Comparison of ENCODE assay signal across 8 cellular contexts in genomic region chr6:167828325-167828956, GRCh38. TPM values are rescaled to one million over a fixed set of nuclear protein-coding genes. Genes with fewer than 3 reads are reported as not detected.
DNase-seq lines count a peak whose midpoint lies in the region; ATAC-seq, FAIRE-seq and TF ChIP-seq lines count a peak whose summit lies in the region.

No MANE protein-coding gene starts in this region.

- POLR2A ChIA-PET in GM12878 (lab: Charles Lee) = interaction anchor here (0.6 to 1.6 kb wide), 7 partner anchors 9 to 717 kb away, joined by 3 to 4 read pairs (median 3); no protein-coding TSS in a partner anchor

- no TSS peak for BruUV-seq in GM12878 (replicated peaks; lab: Mats Ljungman, UMichigan)

- peak overlapping the region; percentile 95 for H3K4me3 Mint-ChIP-seq in HFFc6
- H3K4me3 Mint-ChIP-seq in memory B cell = peak overlapping the region; percentile 91

- H3K79me2 ChIP-seq in ACC112 (ENCODE audit: control insufficient read depth, insufficient read depth, low read length, unreplicated experiment) (peaks cover 59% of the 10 kb centered on the region), GM12878 (ENCODE audit: control insufficient read depth, insufficient read depth, low read length) (peaks cover 55% of the 10 kb centered on the region)

- 75% methylated on average over 4 of the region's 4 CpGs for WGBS in GM12878 (ENCODE audit: insufficient coverage, insufficient replicate concordance, low lambda C conversion rate, missing lambda C conversion rate)

- no peak for DNase-seq in HFFc6
- no peak for DNase-seq in GM12878 (ENCODE audit: low read depth, low spot score)
- no peak for DNase-seq in memory B cell (ENCODE audit: low spot score in 2 of 2)
- DNase-seq in 8988T = no peak
- no peak for DNase-seq in NK-92 (lab: John Stamatoyannopoulos, UW; ENCODE audit: unreplicated experiment)

- H2AFZ ChIP-seq in ACC112 (ENCODE audit: low read length, unreplicated experiment) = no peak overlapping the region
- H2AFZ ChIP-seq in GM12878 (ENCODE audit: control insufficient read depth, low read depth, low read length) = no peak overlapping the region

- peak; percentile 32 for ATAC-seq in GM12878
- no peak for ATAC-seq in memory B cell (ENCODE audit: low read depth)
- no peak for ATAC-seq in GM21447 (IDR thresholded peaks at IDR 0.05; ENCODE audit: unreplicated experiment)
- ATAC-seq in esophagus mucosa = no peak

- H3K27me3 ChIP-seq in ACC112 (ENCODE audit: insufficient read depth, low read length) = peaks cover 14% of the 10 kb centered on the region; the same call in 1 of the 2 replicates
- peaks cover 0 to 3% of the 10 kb centered on the region in 2 experiments; a peak in 3 of 4 replicates for H3K27me3 ChIP-seq in GM12878 (replicated peaks in 1 of 2; ENCODE audit: control insufficient read depth in 2 of 2, insufficient read depth in 2 of 2, low read length in 1 of 2)

- peak overlapping the region; percentile 76 for H3K27ac Mint-ChIP-seq in HFFc6
- H3K27ac Mint-ChIP-seq in memory B cell = peak overlapping the region; percentile 82

- no peak for TF ChIP-seq EP300 in GM12878 (IDR thresholded peaks at IDR 0.05; ENCODE audit: borderline replicate concordance in 1 of 2, control insufficient read depth in 1 of 2, low read depth in 2 of 2, low read length in 2 of 2)

- FAIRE-seq in GM12878 (lab: Jason Lieb, UNC) = no peak

- peak overlapping the region; percentile 3; the same call in 1 of the 2 replicates for H3K4me2 ChIP-seq in GM12878 (ENCODE audit: control insufficient read depth, insufficient read depth)

- peaks cover 28% of the 10 kb centered on the region for H3K4me1 ChIP-seq in ACC112 (ENCODE audit: control insufficient read depth, insufficient read depth, low read length, unreplicated experiment)
- H3K4me1 ChIP-seq in GM12878 (ENCODE audit: control insufficient read depth, insufficient read depth, low read length) = peaks cover 28% of the 10 kb centered on the region

- RAD21 ChIA-PET in GM12878 (lab: Charles Lee; ENCODE audit: unreplicated experiment) = interaction anchor here (1.0 to 2.4 kb wide), 6 partner anchors 12 to 71 kb away, joined by 4 to 10 read pairs (median 7); no protein-coding TSS in a partner anchor

- CTCF ChIA-PET in GM12878 (lab: Yijun Ruan, JAX) = interaction anchor here (0.6 to 2.0 kb wide), 10 partner anchors 9 to 123 kb away, joined by 3 to 9 read pairs (median 4); no protein-coding TSS in a partner anchor

- H3K36me3 Mint-ChIP-seq in HFFc6 (ENCODE audit: low read depth) (no peaks in the 10 kb centered on the region), memory B cell (no peaks in the 10 kb centered on the region)

- H3K36me3 ChIP-seq in ACC112 (ENCODE audit: insufficient read depth, low read length) (no peaks in the 10 kb centered on the region), GM12878 (ENCODE audit: control insufficient read depth in 2 of 2, insufficient read depth in 2 of 2, low read length in 1 of 2) (no peaks in the 10 kb centered on the region)

- no peaks in the 10 kb centered on the region; the same call in 1 of the 2 replicates for H3K27me3 Mint-ChIP-seq in HFFc6 (ENCODE audit: insufficient read depth)
- no peaks in the 10 kb centered on the region for H3K27me3 Mint-ChIP-seq in memory B cell

- H4K20me1 ChIP-seq in GM12878 (ENCODE audit: control insufficient read depth, insufficient read depth) = no peaks in the 10 kb centered on the region

- TF ChIP-seq CTCF in HFFc6 (IDR thresholded peaks at IDR 0.05) (no peak), GM12878 (IDR thresholded peaks at IDR 0.05 in 2 of 3, conservative IDR thresholded peaks at IDR 0.05 in 1 of 3; ENCODE audit: control insufficient read depth in 2 of 3, extremely low read depth in 1 of 3, insufficient read depth in 1 of 3, low read depth in 3 of 3, low read length in 3 of 3) (no peak)

- in situ Hi-C loops in GM12878 (cut with MboI) = no loop called here

- SMC1A ChIA-PET in GM12878 (lab: Charles Lee; ENCODE audit: uncharacterized antibody, unreplicated experiment) = interaction anchor here (0.8 to 9.0 kb wide), 12 partner anchors 10 to 70 kb away, joined by 3 to 58 read pairs (median 5); no protein-coding TSS in a partner anchor

- H3K27ac ChIP-seq in ACC112 (ENCODE audit: low read depth, low read length) = 0 out of 2 replicates have a peak overlapping the region, but pooled peaks have one; percentile 51
- H3K27ac ChIP-seq in GM12878 (ENCODE audit: control insufficient read depth, insufficient read depth) = no peak overlapping the region

- TF ChIP-seq POLR2A in GM12878 (IDR thresholded peaks at IDR 0.05; ENCODE audit: low read depth, low read length) = no peak

- H3K4me3 ChIP-seq in ACC112 (ENCODE audit: low read depth, low read length) (peak overlapping the region; percentile 94), GM12878 (peak overlapping the region; percentile 83)

- no peak overlapping the region; the same call in 1 of the 2 replicates for H3K9ac ChIP-seq in GM12878 (ENCODE audit: control insufficient read depth, insufficient read depth, low read length)

- intact Hi-C loops in GM12878 (cut with micrococcal nuclease; ENCODE audit: unreplicated experiment) = no loop called here

- no peaks in the 10 kb centered on the region for H3K9me3 Mint-ChIP-seq in HFFc6
- no peaks in the 10 kb centered on the region for H3K9me3 Mint-ChIP-seq in memory B cell

- H3K9me3 ChIP-seq in GM12878 (replicated peaks; ENCODE audit: control insufficient read depth, insufficient read depth, low read length) = no peaks in the 10 kb centered on the region

- no peak for TF ChIP-seq RAD21 in GM12878 (IDR thresholded peaks at IDR 0.05; ENCODE audit: insufficient read depth, low read depth, low read length)

- peaks cover 62% of the 10 kb centered on the region for H3K4me1 Mint-ChIP-seq in HFFc6 (ENCODE audit: low read depth)
- H3K4me1 Mint-ChIP-seq in memory B cell = peaks cover 28% of the 10 kb centered on the region

TF ChIP-seq in GM12878, 131 proteins besides CTCF, POLR2A, EP300 and RAD21:
- TF ChIP-seq DPF2 (IDR thresholded peaks at IDR 0.05) (no peak), BMI1 (IDR thresholded peaks at IDR 0.05; ENCODE audit: borderline replicate concordance) (no peak)
- TF ChIP-seq, protein P1, sequence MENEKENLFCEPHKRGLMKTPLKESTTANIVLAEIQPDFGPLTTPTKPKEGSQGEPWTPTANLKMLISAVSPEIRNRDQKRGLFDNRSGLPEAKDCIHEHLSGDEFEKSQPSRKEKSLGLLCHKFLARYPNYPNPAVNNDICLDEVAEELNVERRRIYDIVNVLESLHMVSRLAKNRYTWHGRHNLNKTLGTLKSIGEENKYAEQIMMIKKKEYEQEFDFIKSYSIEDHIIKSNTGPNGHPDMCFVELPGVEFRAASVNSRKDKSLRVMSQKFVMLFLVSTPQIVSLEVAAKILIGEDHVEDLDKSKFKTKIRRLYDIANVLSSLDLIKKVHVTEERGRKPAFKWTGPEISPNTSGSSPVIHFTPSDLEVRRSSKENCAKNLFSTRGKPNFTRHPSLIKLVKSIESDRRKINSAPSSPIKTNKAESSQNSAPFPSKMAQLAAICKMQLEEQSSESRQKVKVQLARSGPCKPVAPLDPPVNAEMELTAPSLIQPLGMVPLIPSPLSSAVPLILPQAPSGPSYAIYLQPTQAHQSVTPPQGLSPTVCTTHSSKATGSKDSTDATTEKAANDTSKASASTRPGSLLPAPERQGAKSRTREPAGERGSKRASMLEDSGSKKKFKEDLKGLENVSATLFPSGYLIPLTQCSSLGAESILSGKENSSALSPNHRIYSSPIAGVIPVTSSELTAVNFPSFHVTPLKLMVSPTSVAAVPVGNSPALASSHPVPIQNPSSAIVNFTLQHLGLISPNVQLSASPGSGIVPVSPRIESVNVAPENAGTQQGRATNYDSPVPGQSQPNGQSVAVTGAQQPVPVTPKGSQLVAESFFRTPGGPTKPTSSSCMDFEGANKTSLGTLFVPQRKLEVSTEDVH (IDR thresholded peaks at IDR 0.05; ENCODE audit: low read depth, partially characterized antibody) = no peak
- TF ChIP-seq, protein P2, sequence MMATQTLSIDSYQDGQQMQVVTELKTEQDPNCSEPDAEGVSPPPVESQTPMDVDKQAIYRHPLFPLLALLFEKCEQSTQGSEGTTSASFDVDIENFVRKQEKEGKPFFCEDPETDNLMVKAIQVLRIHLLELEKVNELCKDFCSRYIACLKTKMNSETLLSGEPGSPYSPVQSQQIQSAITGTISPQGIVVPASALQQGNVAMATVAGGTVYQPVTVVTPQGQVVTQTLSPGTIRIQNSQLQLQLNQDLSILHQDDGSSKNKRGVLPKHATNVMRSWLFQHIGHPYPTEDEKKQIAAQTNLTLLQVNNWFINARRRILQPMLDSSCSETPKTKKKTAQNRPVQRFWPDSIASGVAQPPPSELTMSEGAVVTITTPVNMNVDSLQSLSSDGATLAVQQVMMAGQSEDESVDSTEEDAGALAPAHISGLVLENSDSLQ (IDR thresholded peaks at IDR 0.05) = peak; percentile 46

RNA-seq across cellular contexts. Expression of gene AFDN, which starts 1.7 kb away (rescaled TPM):
- 10 to 100 TPM; 16.1 to 20.3 (median 17.4) TPM for total RNA-seq in HFFc6 (2021; fragmentation: NEBNext Ultra II Directional; extraction: Animal tissue kit (Norgen Biotek cat#: 25700))
- 295 and 304 TPM in 2 replicates for total RNA-seq in GM12878 (2013; cell fraction: nucleolus; rRNA removed)
- 47.2 and 52.8 TPM in 2 replicates for total RNA-seq in GM12878 (2014; rRNA removed)
- 65.4 and 65.7 TPM in 2 replicates for total RNA-seq in GM12878 (2014; rRNA removed; fragmentation: Illumina TruSeq; extraction: Trizol)
- 67.8 and 68.2 TPM in 2 replicates for total RNA-seq in GM12878 (2021)
- 13.2 TPM for polyA plus RNA-seq in GM12878 (2011; ENCODE audit: low read depth)
- 40.7 and 43.0 TPM in 2 replicates for polyA plus RNA-seq in GM12878 (2011; rRNA removed)
- polyA plus RNA-seq in GM12878 (2011; cell fraction: cytosol; rRNA removed) = 19.6 and 21.3 TPM in 2 replicates
- polyA plus RNA-seq in GM12878 (2011; cell fraction: nucleus; rRNA removed) = 121 and 135 TPM in 2 replicates
- polyA plus RNA-seq in GM12878 (2012) = 18.5 and 22.9 TPM in 2 replicates
- polyA plus RNA-seq in GM12878 (2014; fragmentation: Illumina TruSeq; extraction: Trizol) = 58.5 and 89.6 TPM in 2 replicates
- polyA plus RNA-seq in GM12878 (2014; fragmentation: Nextera tagmentation; extraction: Ambion mirVana) = 1 to 10 TPM; 5.7 to 8.7 TPM
- polyA plus RNA-seq in GM12878 (2014; rRNA removed) = 48.5 and 50.2 TPM in 2 replicates
- 10 to 100 TPM in 1 of 2 experiments, 1 to 10 TPM in 1; 7.2 to 11.8 TPM for polyA plus RNA-seq in GM12878 (2016; fragmentation: Nextera tagmentation; extraction: Ambion mirVana)
- 60.1 and 66.5 TPM in 2 replicates for polyA minus RNA-seq in GM12878 (2011; rRNA and poly(A)+ RNA removed)
- 17.5 and 23.0 TPM in 2 replicates for polyA minus RNA-seq in GM12878 (2011; cell fraction: cytosol; rRNA and poly(A)+ RNA removed)
- 88.6 and 122 TPM in 2 replicates for polyA minus RNA-seq in GM12878 (2011; cell fraction: nucleus; rRNA and poly(A)+ RNA removed)
- 134 TPM for total RNA-seq in esophagus mucosa
